8 cellular contexts compared by ENCODE assay signal in the genomic region with DNA sequence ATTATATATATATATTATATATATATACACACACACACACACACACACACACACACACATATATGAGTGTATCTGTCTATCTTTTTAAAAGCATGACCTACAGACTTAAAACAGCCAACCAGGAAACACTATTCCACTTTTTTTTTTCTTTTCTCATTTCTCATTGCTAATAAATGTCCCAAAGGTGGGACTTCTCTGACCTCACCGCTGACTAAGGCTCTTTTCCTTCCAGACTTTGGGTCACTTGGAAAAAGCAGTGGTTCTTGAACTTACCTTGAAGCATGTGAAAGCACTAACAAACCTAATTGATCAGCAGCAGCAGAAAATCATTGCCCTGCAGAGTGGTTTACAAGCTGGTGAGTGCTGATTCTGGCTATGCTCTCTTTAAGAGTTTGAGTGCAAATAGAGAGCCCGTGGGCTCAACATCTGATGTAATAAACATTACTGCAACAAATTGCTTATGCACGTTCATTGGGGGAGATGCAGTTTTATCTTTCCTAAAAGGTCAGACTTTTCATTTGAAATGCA. TPM values are rescaled to one million over a fixed set of nuclear protein-coding genes. Genes with fewer than 3 reads are reported as not detected.
DNase-seq lines count a peak whose midpoint lies in the region; ATAC-seq and TF ChIP-seq lines count a peak whose summit lies in the region.

No MANE protein-coding gene starts in this region.

- peak overlapping the region; percentile 15 to 97 (median 76) for H3K4me3 Mint-ChIP-seq in naive thymus-derived CD8-positive, alpha-beta T cell

- CTCF ChIA-PET in BJ (lab: Yijun Ruan, JAX), result interaction anchor here (1.0 to 13.6 kb wide), 10 partner anchors 9 to 270 kb away, joined by 3 to 121 read pairs (median 8); no protein-coding TSS in a partner anchor

- peaks cover 57% of the 10 kb centered on the region for H3K4me1 ChIP-seq in Loucy (ENCODE audit: insufficient read depth, low read length, poor library complexity, severe bottlenecking)

- no peak overlapping the region for H2AFZ ChIP-seq in Loucy (ENCODE audit: low read length)

- peaks cover 12% of the 10 kb centered on the region for H3F3A ChIP-seq in Loucy (ENCODE audit: low read depth)

- TF ChIP-seq CTCF in BJ (IDR thresholded peaks at IDR 0.05; ENCODE audit: insufficient read depth, low read depth, low read length) (no peak), Loucy (conservative IDR thresholded peaks at IDR 0.05; ENCODE audit: low read length) (no peak)

- H3K4me1 Mint-ChIP-seq in naive thymus-derived CD8-positive, alpha-beta T cell, result peaks cover 23 to 77% (median 61%) of the 10 kb centered on the region in 4 donors

- no peaks in the 10 kb centered on the region for H3K27me3 ChIP-seq in BJ (ENCODE audit: control insufficient read depth, insufficient read depth, low read length)
- H3K27me3 ChIP-seq in Loucy (ENCODE audit: insufficient read depth, low read length, poor library complexity, severe bottlenecking), result no peaks in the 10 kb centered on the region

- peak overlapping the region; percentile 69 for H3K9ac ChIP-seq in Loucy (ENCODE audit: low read depth, low read length, poor library complexity, severe bottlenecking)

- H3K27ac Mint-ChIP-seq in naive thymus-derived CD8-positive, alpha-beta T cell, result peak overlapping the region in 4 of 10 donors; percentile 45 to 87 (median 72)

- H3K27me3 Mint-ChIP-seq in naive thymus-derived CD8-positive, alpha-beta T cell, result no peaks in the 10 kb centered on the region

- H3K9me2 ChIP-seq in Loucy (replicated peaks; ENCODE audit: low read depth, low read length), result no peaks in the 10 kb centered on the region

- H3K79me2 ChIP-seq in Loucy (ENCODE audit: insufficient read depth, low read length), result peaks cover 66% of the 10 kb centered on the region

- H3K36me3 Mint-ChIP-seq in naive thymus-derived CD8-positive, alpha-beta T cell, result peaks cover 0 to 21% (median 4%) of the 10 kb centered on the region in 3 donors

- ATAC-seq in naive thymus-derived CD8-positive, alpha-beta T cell, result no peak
- no peak for ATAC-seq in GM18858 (IDR thresholded peaks at IDR 0.05; ENCODE audit: unreplicated experiment)

- POLR2A ChIA-PET in BJ (lab: Charles Lee), result no interaction called here
- POLR2A ChIA-PET in naive thymus-derived CD8-positive, alpha-beta T cell (lab: Charles Lee), result no interaction called here

- H3K9me3 ChIP-seq in Loucy (ENCODE audit: insufficient read depth, low read depth, low read length), result no peaks in the 10 kb centered on the region

- H3K4me3 ChIP-seq in BJ (ENCODE audit: low read depth, low read length) (peak overlapping the region; percentile 72), Loucy (ENCODE audit: low read length, poor library complexity, severe bottlenecking) (peak overlapping the region; percentile 79)

- H3K36me3 ChIP-seq in BJ (ENCODE audit: control insufficient read depth, insufficient read depth, low read length), result peaks cover 8% of the 10 kb centered on the region
- peaks cover 22% of the 10 kb centered on the region; the same call in 1 of the 2 replicates for H3K36me3 ChIP-seq in Loucy (ENCODE audit: insufficient read depth, low read length)

- no peaks in the 10 kb centered on the region for H3K9me3 Mint-ChIP-seq in naive thymus-derived CD8-positive, alpha-beta T cell

- peak overlapping the region; percentile 97 for H3K4me2 ChIP-seq in Loucy (ENCODE audit: low read depth, low read length, poor library complexity, severe bottlenecking)

- DNase-seq in BJ (ENCODE audit: low read depth) (no peak), cerebellar cortex (ENCODE audit: low spot score) (peak; percentile 33), GF-D8 (lab: John Stamatoyannopoulos, UW) (no peak), COLO668 (lab: John Stamatoyannopoulos, UW; ENCODE audit: unreplicated experiment) (no peak)
- DNase-seq in naive thymus-derived CD8-positive, alpha-beta T cell, result no peak
- DNase-seq in activated CD4-positive, CD25-positive, alpha-beta regulatory T cell treated with anti-CD3 and anti-CD28 coated beads, Interleukin-2, amount 50 U/mL, for 72 hours, result no peak

- H4K20me1 ChIP-seq in Loucy (ENCODE audit: insufficient read depth, low read length, poor library complexity, severe bottlenecking), result peaks cover 34% of the 10 kb centered on the region

RNA-seq across cellular contexts. Expression of gene BHLHE40, which starts 2.0 kb away (rescaled TPM):
- 15.0 and 18.8 TPM in 2 replicates for polyA plus RNA-seq in BJ (2011; rRNA removed)
- 26.1 and 27.5 TPM in 2 replicates for polyA minus RNA-seq in BJ (2011; rRNA and poly(A)+ RNA removed)
- total RNA-seq in naive thymus-derived CD8-positive, alpha-beta T cell, result 1 to 10 TPM; 4.5 to 5.1 TPM
- polyA plus RNA-seq in naive thymus-derived CD8-positive, alpha-beta T cell, result 1 to 10 TPM; 1.1 to 10.0 (median 1.8) TPM
